Comparison of ENCODE assay signal across 8 cellular contexts in genomic region chr6:89977808-89978748, GRCh38.
A peak's percentile ranks its signal among the peaks of the same experiment; 100 is the strongest.
DNase-seq lines count a peak whose midpoint lies in the region; ATAC-seq and TF ChIP-seq lines count a peak whose summit lies in the region.
"Had no signal": no experiment of that assay in that cellular context is flagged by ENCODE, and none has a peak within 500 bp of the region (broad histone marks: within the 10 kb centered on the region; RNA-seq: fewer than 3 reads in every experiment).

No MANE protein-coding gene starts in this region.

- ATAC-seq in heart right ventricle = peak; percentile 56 to 89 (median 80)
- no peak for ATAC-seq in activated CD8-positive, alpha-beta T cell treated with anti-CD3 and anti-CD28 coated beads, Interleukin-2, amount 10 ng/mL, durations not matched to agents 7 days and 5 days
- ATAC-seq in GM19395 (IDR thresholded peaks at IDR 0.05; ENCODE audit: unreplicated experiment) = no peak

- no peaks in the 10 kb centered on the region for H3K9me3 Mint-ChIP-seq in activated CD8-positive, alpha-beta T cell treated with anti-CD3 and anti-CD28 coated beads, Interleukin-2, amount 10 ng/mL, durations not matched to agents 7 days and 5 days (ENCODE audit: insufficient read depth)

- no peak overlapping the region for H3K27ac Mint-ChIP-seq in activated CD8-positive, alpha-beta T cell treated with anti-CD3 and anti-CD28 coated beads, Interleukin-2, amount 10 ng/mL, durations not matched to agents 7 days and 5 days

- no peaks in the 10 kb centered on the region for H3K27me3 Mint-ChIP-seq in activated CD8-positive, alpha-beta T cell treated with anti-CD3 and anti-CD28 coated beads, Interleukin-2, amount 10 ng/mL, durations not matched to agents 7 days and 5 days (ENCODE audit: low read depth)

- H3K9me3 ChIP-seq in heart right ventricle = no peaks in the 10 kb centered on the region

- peaks cover 39% of the 10 kb centered on the region for H3K36me3 Mint-ChIP-seq in activated CD8-positive, alpha-beta T cell treated with anti-CD3 and anti-CD28 coated beads, Interleukin-2, amount 10 ng/mL, durations not matched to agents 7 days and 5 days (ENCODE audit: low read depth)

- 34 to 35% methylated on average over 8 of the region's 8 CpGs for WGBS in heart right ventricle, 2 donors

- DNase-seq in NCI-H1436 treated with DMSO at 0.1 percent for 48 hours (lab: John Stamatoyannopoulos, UW) (peak; percentile 81), SK-N-DZ (ENCODE audit: low spot score) (peak; percentile 81), heart right ventricle (peak in 1 of 2 donors; percentile 29), stromal cell of bone marrow (ENCODE audit: low read depth) (peak; percentile 47), T1000 (lab: John Stamatoyannopoulos, UW) (no peak)
- DNase-seq in activated CD8-positive, alpha-beta T cell treated with anti-CD3 and anti-CD28 coated beads, Interleukin-2, amount 10 ng/mL, durations not matched to agents 7 days and 5 days = no peak
- DNase-seq: NK-92 treated with Interleukin-12 subunit alpha and Interleukin-12 subunit beta, amount 100 ng/mL, for 24 hours had no signal

- no peak overlapping the region for H3K4me3 ChIP-seq in heart right ventricle

- H3K4me1 Mint-ChIP-seq in activated CD8-positive, alpha-beta T cell treated with anti-CD3 and anti-CD28 coated beads, Interleukin-2, amount 10 ng/mL, durations not matched to agents 7 days and 5 days (ENCODE audit: low read depth) = peaks cover 44% of the 10 kb centered on the region

- intact Hi-C loops in heart right ventricle (cut with DNase I) = loop anchor here in 7 of 10 donors (5.0 to 10.0 kb wide), 6 partner anchors 117 to 507 kb away; partner anchors contain the start of gene BACH2 (in 2 of the 7)

- H3K27ac ChIP-seq in heart right ventricle = peak overlapping the region in 7 of 10 donors; percentile 1 to 48 (median 24)

- POLR2A ChIA-PET in activated CD8-positive, alpha-beta T cell treated with anti-CD3 and anti-CD28 coated beads, Interleukin-2, amount 10 ng/mL, durations not matched to agents 7 days and 5 days (lab: Charles Lee) = interaction anchor here (1.0 kb wide), 1 partner anchor 10 kb away, joined by 3 read pairs; no protein-coding TSS in a partner anchor

- H3K36me3 ChIP-seq in heart right ventricle = no peaks in the 10 kb centered on the region

- peaks cover 2 to 38% (median 29%) of the 10 kb centered on the region in 9 donors for H3K4me1 ChIP-seq in heart right ventricle

- CTCF ChIA-PET in activated CD8-positive, alpha-beta T cell treated with anti-CD3 and anti-CD28 coated beads, Interleukin-2, amount 10 ng/mL, durations not matched to agents 7 days and 5 days (lab: Charles Lee) = interaction anchor here (0.9 to 1.6 kb wide), 5 partner anchors 10 to 133 kb away, joined by 3 to 4 read pairs (median 3); no protein-coding TSS in a partner anchor

- H3K4me3 Mint-ChIP-seq in activated CD8-positive, alpha-beta T cell treated with anti-CD3 and anti-CD28 coated beads, Interleukin-2, amount 10 ng/mL, durations not matched to agents 7 days and 5 days = no peak overlapping the region

- H3K27me3 ChIP-seq in heart right ventricle = no peaks in the 10 kb centered on the region

- TF ChIP-seq CTCF in heart right ventricle (IDR thresholded peaks at IDR 0.05) = no peak

Comparison
In these comparisons a context has a peak if more than half of its experiments do, and no peak if none do; other contexts are left out.
1. DNase-seq: peak in NCI-H1436 treated with DMSO at 0.1 percent for 48 hours (single experiment), SK-N-DZ (single experiment) and stromal cell of bone marrow (single experiment); none in activated CD8-positive, alpha-beta T cell treated with anti-CD3 and anti-CD28 coated beads, Interleukin-2, amount 10 ng/mL, durations not matched to agents 7 days and 5 days (single experiment) and T1000 (single experiment).
2. ATAC-seq: peak in heart right ventricle (8 of 8); none in activated CD8-positive, alpha-beta T cell treated with anti-CD3 and anti-CD28 coated beads, Interleukin-2, amount 10 ng/mL, durations not matched to agents 7 days and 5 days (single experiment) and GM19395 (single experiment).